In the genomic region with DNA sequence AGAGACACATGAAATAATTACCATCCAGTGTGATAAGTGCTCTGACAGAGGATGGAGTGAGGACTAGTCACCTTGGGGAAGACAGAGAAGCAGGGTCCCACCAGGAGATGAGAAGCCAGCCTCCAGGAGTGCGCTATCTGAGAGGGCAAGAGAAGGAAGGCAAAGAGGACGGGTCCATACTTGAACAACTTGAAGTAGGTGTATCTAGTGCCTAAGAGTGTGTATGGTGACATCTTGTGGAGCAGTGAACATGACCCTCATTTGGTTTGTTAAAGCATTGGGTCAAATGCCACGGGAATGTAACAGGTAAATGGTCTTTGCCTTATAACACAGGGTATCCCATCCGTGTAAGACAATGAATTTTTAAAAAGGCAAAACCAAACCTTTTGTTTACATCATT, we compare ENCODE assay signal across 12 cellular contexts.
DNase-seq lines count a peak whose midpoint lies in the region; ATAC-seq lines count a peak whose summit lies in the region.
"Had no signal": no experiment of that assay in that cellular context is flagged by ENCODE, and none has a peak within 500 bp of the region (broad histone marks: within the 10 kb centered on the region; RNA-seq: fewer than 3 reads in every experiment).

No MANE protein-coding gene starts in this region.

- H3K4me1 Mint-ChIP-seq in activated naive CD8-positive, alpha-beta T cell treated with anti-CD3 and anti-CD28 coated beads, Interleukin-2, amount 50 U/mL, for 24 hours, result peaks cover 61% of the 10 kb centered on the region

- DNase-seq in activated CD8-positive, alpha-beta memory T cell treated with anti-CD3 and anti-CD28 coated beads for 24 hours, result peak; percentile 66
- DNase-seq in activated CD8-positive, alpha-beta memory T cell treated with anti-CD3 and anti-CD28 coated beads, Interleukin-2, amount 50 U/mL, for 4 hours, result no peak
- no peak for DNase-seq in activated naive CD8-positive, alpha-beta T cell treated with anti-CD3 and anti-CD28 coated beads, Interleukin-2, amount 50 U/mL, for 24 hours
- DNase-seq in stimulated activated naive CD8-positive, alpha-beta T cell treated with anti-CD3 and anti-CD28 coated beads, Interleukin-15, Interleukin-2, amounts not matched to agents 100 U/mL and 50 U/mL, for 24 hours, result no peak
- no peak for DNase-seq in glomerular visceral epithelial cell (ENCODE audit: extremely low spot score)
- DNase-seq: DMS53, hippocampal formation, NCI-H2227 treated with DMSO at 0.1 percent for 48 hours had no signal

- peak overlapping the region; percentile 96 for H3K27ac Mint-ChIP-seq in activated naive CD8-positive, alpha-beta T cell treated with anti-CD3 and anti-CD28 coated beads, Interleukin-2, amount 50 U/mL, for 24 hours
- H3K27ac Mint-ChIP-seq: type B pancreatic cell had no signal

- no peaks in the 10 kb centered on the region for H3K9me3 Mint-ChIP-seq in activated naive CD8-positive, alpha-beta T cell treated with anti-CD3 and anti-CD28 coated beads, Interleukin-2, amount 50 U/mL, for 24 hours
- H3K9me3 Mint-ChIP-seq: type B pancreatic cell had no signal

- H3K4me3 Mint-ChIP-seq in activated naive CD8-positive, alpha-beta T cell treated with anti-CD3 and anti-CD28 coated beads, Interleukin-2, amount 50 U/mL, for 24 hours, result peak overlapping the region; percentile 94
- H3K4me3 Mint-ChIP-seq: type B pancreatic cell had no signal

- peak; percentile 29 for ATAC-seq in HG03280 (IDR thresholded peaks at IDR 0.05; ENCODE audit: unreplicated experiment)
- ATAC-seq in activated naive CD8-positive, alpha-beta T cell treated with anti-CD3 and anti-CD28 coated beads, Interleukin-2, amount 50 U/mL, for 24 hours, result peak; percentile 9
- ATAC-seq in stimulated activated naive CD8-positive, alpha-beta T cell treated with anti-CD3 and anti-CD28 coated beads, Interleukin-15, Interleukin-2, amounts not matched to agents 100 U/mL and 50 U/mL, for 24 hours, result peak; percentile 22
- ATAC-seq in GM21619 (IDR thresholded peaks at IDR 0.05; ENCODE audit: unreplicated experiment), result no peak
- ATAC-seq in HG03521 (IDR thresholded peaks at IDR 0.05; ENCODE audit: unreplicated experiment), result no peak

- peaks cover 95% of the 10 kb centered on the region for H3K36me3 Mint-ChIP-seq in activated naive CD8-positive, alpha-beta T cell treated with anti-CD3 and anti-CD28 coated beads, Interleukin-2, amount 50 U/mL, for 24 hours (ENCODE audit: low read depth)

- H3K27me3 Mint-ChIP-seq in activated naive CD8-positive, alpha-beta T cell treated with anti-CD3 and anti-CD28 coated beads, Interleukin-2, amount 50 U/mL, for 24 hours, result no peaks in the 10 kb centered on the region

Comparison
In these comparisons a context has a peak if more than half of its experiments do, and no peak if none do; other contexts are left out.
1. ATAC-seq: peak in HG03280 (single experiment), activated naive CD8-positive, alpha-beta T cell treated with anti-CD3 and anti-CD28 coated beads, Interleukin-2, amount 50 U/mL, for 24 hours (single experiment) and stimulated activated naive CD8-positive, alpha-beta T cell treated with anti-CD3 and anti-CD28 coated beads, Interleukin-15, Interleukin-2, amounts not matched to agents 100 U/mL and 50 U/mL, for 24 hours (single experiment); none in GM21619 (single experiment) and HG03521 (single experiment).